ENCODE assay signal across 7 cellular contexts in the genomic region with DNA sequence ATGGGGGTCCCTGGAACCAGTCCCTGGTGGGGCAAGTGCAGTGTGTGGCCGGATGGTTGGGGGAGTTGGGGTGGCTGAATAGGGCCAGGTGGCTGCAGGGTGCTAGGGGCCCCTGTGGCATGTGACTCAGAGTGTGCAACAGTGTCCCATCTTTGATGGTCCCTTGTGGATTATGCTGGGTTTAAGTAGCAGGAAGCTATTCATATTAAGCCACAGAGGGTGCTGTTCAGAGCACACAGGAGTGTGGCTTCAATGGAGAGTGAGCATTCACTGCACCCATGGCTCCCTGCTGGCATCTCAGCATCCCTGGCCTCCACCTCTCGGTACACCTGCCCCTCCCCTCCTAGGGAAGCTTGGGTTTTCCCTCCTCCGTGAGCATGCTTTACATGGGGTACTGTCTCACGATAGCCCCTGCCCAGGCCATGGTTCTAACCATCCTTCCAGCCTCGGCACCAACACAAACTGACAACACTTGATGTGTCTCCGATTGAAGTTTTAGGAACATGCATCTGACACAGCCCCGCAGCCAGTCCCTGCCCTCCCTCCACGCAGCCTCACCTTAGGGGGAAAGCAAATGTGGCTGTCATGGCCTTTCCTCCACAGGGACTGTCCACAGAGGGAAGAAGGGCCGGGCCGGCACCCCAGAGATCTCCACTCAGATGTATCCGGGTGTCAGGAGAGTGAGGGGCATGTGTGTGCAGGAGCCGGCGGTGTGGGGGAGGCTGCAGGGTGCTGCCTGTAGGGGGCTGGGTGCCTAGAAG. TPM values are rescaled to one million over a fixed set of nuclear protein-coding genes. Genes with fewer than 3 reads are reported as not detected.
A peak's percentile ranks its signal among the peaks of the same experiment; 100 is the strongest.
DNase-seq lines count a peak whose midpoint lies in the region; ATAC-seq and TF ChIP-seq lines count a peak whose summit lies in the region.

No MANE protein-coding gene starts in this region.

- peaks cover 41 to 46% of the 10 kb centered on the region in 2 experiments for H3K36me3 ChIP-seq in mesenchymal stem cell (ENCODE audit: control insufficient read depth in 1 of 2, insufficient read depth in 2 of 2, low read depth in 1 of 2, low read length in 2 of 2)

- H2BK12ac ChIP-seq in mesenchymal stem cell (ENCODE audit: low read length in 2 of 2): peak overlapping the region; percentile 60 to 79

- H4K8ac ChIP-seq in mesenchymal stem cell (ENCODE audit: low read length): peak overlapping the region; percentile 20

- peak; percentile 62 for DNase-seq in GM13977 (ENCODE audit: low spot score)
- DNase-seq in activated B cell treated with CpG ODN at 0.5 μM for 24 hours: peak; percentile 39
- DNase-seq in mesenchymal stem cell: peak; percentile 39
- DNase-seq in HK-2 (ENCODE audit: unreplicated experiment): no peak
- DNase-seq in NCI-H526 (lab: John Stamatoyannopoulos, UW): no peak

- peaks cover 43% of the 10 kb centered on the region for H3K4me1 Mint-ChIP-seq in activated B cell treated with CpG ODN at 0.5 μM for 24 hours

- peak overlapping the region; percentile 39 for H3K9ac ChIP-seq in mesenchymal stem cell (ENCODE audit: low read length)

- H3K14ac ChIP-seq in mesenchymal stem cell (ENCODE audit: low read length in 2 of 2): peak overlapping the region in 1 of 2 experiments; percentile 73

- peak overlapping the region; percentile 58 for H3K27ac ChIP-seq in mesenchymal stem cell (ENCODE audit: low read length, poor library complexity, severe bottlenecking)

- no peak overlapping the region for H3K4me3 ChIP-seq in mesenchymal stem cell (ENCODE audit: insufficient read depth in 1 of 2, low read depth in 1 of 2, low read length in 2 of 2)

- peak overlapping the region; percentile 92 for H2BK120ac ChIP-seq in mesenchymal stem cell (ENCODE audit: low read depth, low read length)

- ATAC-seq in GM21381 (IDR thresholded peaks at IDR 0.05; ENCODE audit: unreplicated experiment) (peak; percentile 58), HG03558 (IDR thresholded peaks at IDR 0.05; ENCODE audit: extremely low read depth, unreplicated experiment) (peak; percentile 73), activated B cell treated with CpG ODN at 0.5 μM for 24 hours (ENCODE audit: low read depth) (peak; percentile 89)

- peak overlapping the region; percentile 56 for H3K27ac Mint-ChIP-seq in activated B cell treated with CpG ODN at 0.5 μM for 24 hours

- intact Hi-C loops in activated B cell treated with CpG ODN at 0.5 μM for 24 hours (cut with micrococcal nuclease): loop anchor here (1.0 kb wide), 4 partner anchors 14 to 68 kb away; a partner anchor contains a TSS

- H3K23ac ChIP-seq in mesenchymal stem cell (ENCODE audit: low read length in 2 of 2): no peak overlapping the region

- no peak overlapping the region for H2AFZ ChIP-seq in mesenchymal stem cell (ENCODE audit: low read depth, low read length)

- peaks cover 31% of the 10 kb centered on the region for H3K4me1 ChIP-seq in mesenchymal stem cell (ENCODE audit: control insufficient read depth, insufficient read depth, low read depth, low read length)

- peaks cover 29% of the 10 kb centered on the region for H3K36me3 Mint-ChIP-seq in activated B cell treated with CpG ODN at 0.5 μM for 24 hours (ENCODE audit: low read depth)

- H3K79me1 ChIP-seq in mesenchymal stem cell (replicated peaks; ENCODE audit: low read length, poor library complexity, severe bottlenecking): peaks cover 2% of the 10 kb centered on the region

- H3K4ac ChIP-seq in mesenchymal stem cell (ENCODE audit: low read depth in 1 of 2, low read length in 2 of 2): peak overlapping the region; percentile 29 to 54

- H3K27me3 Mint-ChIP-seq in activated B cell treated with CpG ODN at 0.5 μM for 24 hours: no peaks in the 10 kb centered on the region

- TF ChIP-seq CTCF in GM13977 (IDR thresholded peaks at IDR 0.05; ENCODE audit: extremely low read depth, insufficient read depth, missing control alignments): peak; percentile 2
- no peak for TF ChIP-seq CTCF in activated B cell treated with CpG ODN at 0.5 μM for 24 hours (IDR thresholded peaks at IDR 0.05)

- in situ Hi-C loops in GM13977 (cut with MboI; ENCODE audit: low pct_unique_long_range_greater_than_20kb, low sequenced_read_pairs, unreplicated experiment): no loop called here

- no peaks in the 10 kb centered on the region for H3K9me3 ChIP-seq in mesenchymal stem cell (ENCODE audit: control insufficient read depth, low read length)

- POLR2A ChIA-PET in activated B cell treated with CpG ODN at 0.5 μM for 24 hours (lab: Charles Lee): interaction anchor here (0.8 to 4.6 kb wide), 15 partner anchors 9 to 77 kb away, joined by 3 to 37 read pairs (median 6); no protein-coding TSS in a partner anchor

- H2BK15ac ChIP-seq in mesenchymal stem cell (ENCODE audit: low read depth, poor library complexity, severe bottlenecking): peak overlapping the region; percentile 76

- H4K91ac ChIP-seq in mesenchymal stem cell (ENCODE audit: low read length): peak overlapping the region; percentile 90

- H2BK5ac ChIP-seq in mesenchymal stem cell (ENCODE audit: low read depth, low read length, poor library complexity, severe bottlenecking): no peak overlapping the region

- peak overlapping the region; percentile 29 for H2AK5ac ChIP-seq in mesenchymal stem cell (ENCODE audit: low read length, severe bottlenecking)

- H3K27me3 ChIP-seq in mesenchymal stem cell (ENCODE audit: control insufficient read depth in 1 of 2, insufficient read depth in 1 of 2, low read length in 2 of 2): no peaks in the 10 kb centered on the region

- peak overlapping the region; percentile 48 for H3K4me3 Mint-ChIP-seq in activated B cell treated with CpG ODN at 0.5 μM for 24 hours

- H3K9me3 Mint-ChIP-seq in activated B cell treated with CpG ODN at 0.5 μM for 24 hours: no peaks in the 10 kb centered on the region

- H3K4me2 ChIP-seq in mesenchymal stem cell (ENCODE audit: low read length, poor library complexity, severe bottlenecking): no peak overlapping the region

- H3K18ac ChIP-seq in mesenchymal stem cell (ENCODE audit: low read depth in 1 of 2, low read length in 2 of 2): peak overlapping the region; percentile 81 to 84

- CTCF ChIA-PET in activated B cell treated with CpG ODN at 0.5 μM for 24 hours (lab: Charles Lee): interaction anchor here (1.0 kb wide), 3 partner anchors 29 to 33 kb away, joined by 3 to 4 read pairs (median 3); no protein-coding TSS in a partner anchor

- WGBS in mesenchymal stem cell: 76% methylated on average over 13 of the region's 13 CpGs

RNA-seq across cellular contexts. Expression of a gene that starts 30.4 kb away (rescaled TPM):
- 68.2 and 72.5 TPM in 2 replicates for total RNA-seq in activated B cell treated with CpG ODN at 0.5 μM for 24 hours
- 49.4 TPM for polyA plus RNA-seq in mesenchymal stem cell (2013, experiment 1 of 2)
- 50.7 TPM for polyA plus RNA-seq in mesenchymal stem cell (2013, experiment 2 of 2)

Comparison
In these comparisons a context has a peak if more than half of its experiments do, and no peak if none do; other contexts are left out.
1. DNase-seq: peak in GM13977 (single experiment), activated B cell treated with CpG ODN at 0.5 μM for 24 hours (single experiment) and mesenchymal stem cell (single experiment); none in HK-2 (single experiment) and NCI-H526 (0 of 2).
2. Peak in every context shown above with its lines, with median percentiles within 50 percentile points of each other: ATAC-seq.